Comparison of ENCODE assay signal across 1 cellular context in genomic region chr1:23673086-23673813, GRCh38.
TF ChIP-seq lines count a peak whose summit lies in the region.

No MANE protein-coding gene starts in this region.

TF ChIP-seq in GM12878, 131 proteins besides CTCF, POLR2A, EP300 and RAD21 (continued from another document):
- TF ChIP-seq NKRF (conservative IDR thresholded peaks at IDR 0.05) = no peak
- TF ChIP-seq ESRRA (IDR thresholded peaks at IDR 0.05; ENCODE audit: low read length) = no peak
